ENCODE assay signal across 1 cellular context in genomic region chrX:55794420-55794819, GRCh38.
TF ChIP-seq lines count a peak whose summit lies in the region.

No MANE protein-coding gene starts in this region.

TF ChIP-seq in HepG2, 621 proteins besides CTCF, POLR2A, EP300 and RAD21 (continued from another document):
- no peak for TF ChIP-seq ZNF276 (CRISPR knock-in tag; IDR thresholded peaks at IDR 0.05; ENCODE audit: low read depth)
TF ChIP-seq in HepG2: peak in this region for 0.
